In the genomic region with DNA sequence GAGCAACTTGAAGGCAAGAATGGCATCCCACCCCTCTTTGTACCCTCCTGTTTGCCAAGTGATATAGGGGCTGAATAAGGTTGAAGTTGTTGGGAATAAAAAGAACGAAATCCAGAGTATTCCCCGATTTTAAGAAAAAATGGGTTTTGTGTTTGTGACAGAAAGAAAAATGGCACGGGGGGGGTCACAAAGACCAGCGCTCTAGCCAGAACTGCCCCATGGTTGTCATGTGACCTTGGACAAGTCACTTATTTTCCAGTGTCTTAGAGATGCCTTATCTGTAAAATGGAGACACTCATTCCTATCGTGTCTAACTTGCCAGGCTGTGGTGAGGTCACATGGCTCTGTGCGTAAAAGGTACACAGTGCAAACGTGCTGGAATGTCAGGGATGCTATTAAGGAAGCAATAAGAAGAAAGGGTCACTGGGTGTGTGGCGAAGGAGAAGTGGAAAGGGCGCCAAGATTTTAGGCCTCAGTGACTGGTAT, we compare ENCODE assay signal across 6 cellular contexts. TPM values are rescaled to one million over a fixed set of nuclear protein-coding genes. Genes with fewer than 3 reads are reported as not detected.
DNase-seq lines count a peak whose midpoint lies in the region; ATAC-seq and TF ChIP-seq lines count a peak whose summit lies in the region.

No MANE protein-coding gene starts in this region.

- peak overlapping the region; percentile 66 for H3K4me3 ChIP-seq in RWPE2 (ENCODE audit: severe bottlenecking)
- H3K4me3 ChIP-seq in iPS-11a (ENCODE audit: low read depth, low read length), result peak overlapping the region; percentile 50
- H3K4me3 ChIP-seq in vagina, result peak overlapping the region; percentile 68 to 78

- intact Hi-C loops in vagina (cut with DNase I), result loop anchor here (10.0 kb wide), 1 partner anchor 168 kb away; the partner anchor contains the start of gene MAP3K14

- no peak for TF ChIP-seq POLR2A in vagina (IDR thresholded peaks at IDR 0.05)

- DNase-seq in RWPE2 (ENCODE audit: low spot score), result no peak
- no peak for DNase-seq in vagina (ENCODE audit: extremely low spot score in 2 of 2)
- DNase-seq in activated effector memory CD4-positive, alpha-beta T cell treated with anti-CD3 and anti-CD28 coated beads, Interleukin-2, amount 50 U/mL, for 16 hours, result no peak

- H3K36me3 ChIP-seq in RWPE2 (ENCODE audit: low read depth) (peaks cover 6% of the 10 kb centered on the region; the same call in 1 of the 2 replicates), vagina (no peaks in the 10 kb centered on the region)

- H3K27me3 ChIP-seq in RWPE2 (ENCODE audit: insufficient read depth, poor library complexity, severe bottlenecking) (no peaks in the 10 kb centered on the region), vagina (no peaks in the 10 kb centered on the region)

- no peaks in the 10 kb centered on the region for H3K9me3 ChIP-seq in RWPE2 (ENCODE audit: severe bottlenecking)
- no peaks in the 10 kb centered on the region for H3K9me3 ChIP-seq in vagina

- H3K4me1 ChIP-seq in RWPE2 (ENCODE audit: insufficient read depth, poor library complexity, severe bottlenecking) (peaks cover 16% of the 10 kb centered on the region), vagina (peaks cover 50% of the 10 kb centered on the region)

- TF ChIP-seq CTCF in C4-2B (conservative IDR thresholded peaks at IDR 0.05) (no peak), RWPE2 (IDR thresholded peaks at IDR 0.05; ENCODE audit: poor library complexity, severe bottlenecking) (no peak), vagina (IDR thresholded peaks at IDR 0.05) (no peak)

- no peak for ATAC-seq in RWPE2 (ENCODE audit: low read depth)
- ATAC-seq in HG02884 (IDR thresholded peaks at IDR 0.05; ENCODE audit: unreplicated experiment), result no peak

- H3K27ac ChIP-seq in C4-2B (peak overlapping the region; percentile 94), RWPE2 (ENCODE audit: poor library complexity, severe bottlenecking) (peak overlapping the region; percentile 80), vagina (peak overlapping the region; percentile 99)

RNA-seq across cellular contexts. Expression of gene HEXIM1, which starts 1.6 kb away (rescaled TPM):
- 27.5 TPM for total RNA-seq in vagina

RNA-seq across cellular contexts. Expression of gene ACBD4, which starts 11.2 kb away (rescaled TPM):
- 18.9 TPM for total RNA-seq in vagina

RNA-seq across cellular contexts. Expression of gene PLCD3, which starts 14.3 kb away (rescaled TPM):
- 34.1 TPM for total RNA-seq in vagina

RNA-seq across cellular contexts. Expression of gene HEXIM2, which starts 15.0 kb away (rescaled TPM):
- total RNA-seq in vagina, result 9.8 TPM
